Comparison of ENCODE assay signal across 1 cellular context in the genomic region with DNA sequence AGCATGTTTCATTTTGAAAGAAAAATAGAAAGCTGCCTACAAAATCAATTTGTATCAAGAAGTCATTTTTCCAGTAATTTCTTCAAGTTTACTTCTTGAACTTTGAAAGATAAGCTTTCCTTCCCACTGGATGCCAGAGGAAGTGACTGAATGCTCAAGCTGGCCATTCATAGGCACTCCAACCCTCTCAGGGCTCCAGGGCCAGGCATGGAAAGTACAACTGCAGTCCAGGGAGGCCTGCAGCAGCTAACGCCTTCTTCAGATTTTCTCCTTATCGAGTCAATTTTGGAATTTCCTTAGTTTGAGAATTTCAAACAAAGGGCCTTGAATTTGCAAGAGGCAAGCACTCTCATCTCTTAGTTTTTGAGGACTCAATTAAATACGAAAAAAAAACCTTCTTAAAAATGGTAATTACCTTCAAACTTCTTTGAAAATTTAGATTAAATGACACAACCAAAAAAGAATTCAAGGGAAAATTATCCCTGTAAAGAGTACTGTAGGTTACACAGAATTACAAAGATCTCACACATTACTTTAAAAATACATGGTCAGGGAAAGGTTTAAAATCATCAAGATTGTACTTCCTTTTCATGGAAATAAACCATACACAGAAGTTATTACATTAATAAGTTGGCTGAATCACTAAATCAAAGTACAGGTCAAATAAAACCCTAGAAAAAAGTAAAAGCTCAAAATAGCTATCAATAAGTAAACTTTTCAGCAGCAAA.
TF ChIP-seq lines count a peak whose summit lies in the region.

No MANE protein-coding gene starts in this region.

TF ChIP-seq in H1, 55 proteins besides CTCF, POLR2A, EP300 and RAD21 (continued from another document):
- TF ChIP-seq, protein P1, sequence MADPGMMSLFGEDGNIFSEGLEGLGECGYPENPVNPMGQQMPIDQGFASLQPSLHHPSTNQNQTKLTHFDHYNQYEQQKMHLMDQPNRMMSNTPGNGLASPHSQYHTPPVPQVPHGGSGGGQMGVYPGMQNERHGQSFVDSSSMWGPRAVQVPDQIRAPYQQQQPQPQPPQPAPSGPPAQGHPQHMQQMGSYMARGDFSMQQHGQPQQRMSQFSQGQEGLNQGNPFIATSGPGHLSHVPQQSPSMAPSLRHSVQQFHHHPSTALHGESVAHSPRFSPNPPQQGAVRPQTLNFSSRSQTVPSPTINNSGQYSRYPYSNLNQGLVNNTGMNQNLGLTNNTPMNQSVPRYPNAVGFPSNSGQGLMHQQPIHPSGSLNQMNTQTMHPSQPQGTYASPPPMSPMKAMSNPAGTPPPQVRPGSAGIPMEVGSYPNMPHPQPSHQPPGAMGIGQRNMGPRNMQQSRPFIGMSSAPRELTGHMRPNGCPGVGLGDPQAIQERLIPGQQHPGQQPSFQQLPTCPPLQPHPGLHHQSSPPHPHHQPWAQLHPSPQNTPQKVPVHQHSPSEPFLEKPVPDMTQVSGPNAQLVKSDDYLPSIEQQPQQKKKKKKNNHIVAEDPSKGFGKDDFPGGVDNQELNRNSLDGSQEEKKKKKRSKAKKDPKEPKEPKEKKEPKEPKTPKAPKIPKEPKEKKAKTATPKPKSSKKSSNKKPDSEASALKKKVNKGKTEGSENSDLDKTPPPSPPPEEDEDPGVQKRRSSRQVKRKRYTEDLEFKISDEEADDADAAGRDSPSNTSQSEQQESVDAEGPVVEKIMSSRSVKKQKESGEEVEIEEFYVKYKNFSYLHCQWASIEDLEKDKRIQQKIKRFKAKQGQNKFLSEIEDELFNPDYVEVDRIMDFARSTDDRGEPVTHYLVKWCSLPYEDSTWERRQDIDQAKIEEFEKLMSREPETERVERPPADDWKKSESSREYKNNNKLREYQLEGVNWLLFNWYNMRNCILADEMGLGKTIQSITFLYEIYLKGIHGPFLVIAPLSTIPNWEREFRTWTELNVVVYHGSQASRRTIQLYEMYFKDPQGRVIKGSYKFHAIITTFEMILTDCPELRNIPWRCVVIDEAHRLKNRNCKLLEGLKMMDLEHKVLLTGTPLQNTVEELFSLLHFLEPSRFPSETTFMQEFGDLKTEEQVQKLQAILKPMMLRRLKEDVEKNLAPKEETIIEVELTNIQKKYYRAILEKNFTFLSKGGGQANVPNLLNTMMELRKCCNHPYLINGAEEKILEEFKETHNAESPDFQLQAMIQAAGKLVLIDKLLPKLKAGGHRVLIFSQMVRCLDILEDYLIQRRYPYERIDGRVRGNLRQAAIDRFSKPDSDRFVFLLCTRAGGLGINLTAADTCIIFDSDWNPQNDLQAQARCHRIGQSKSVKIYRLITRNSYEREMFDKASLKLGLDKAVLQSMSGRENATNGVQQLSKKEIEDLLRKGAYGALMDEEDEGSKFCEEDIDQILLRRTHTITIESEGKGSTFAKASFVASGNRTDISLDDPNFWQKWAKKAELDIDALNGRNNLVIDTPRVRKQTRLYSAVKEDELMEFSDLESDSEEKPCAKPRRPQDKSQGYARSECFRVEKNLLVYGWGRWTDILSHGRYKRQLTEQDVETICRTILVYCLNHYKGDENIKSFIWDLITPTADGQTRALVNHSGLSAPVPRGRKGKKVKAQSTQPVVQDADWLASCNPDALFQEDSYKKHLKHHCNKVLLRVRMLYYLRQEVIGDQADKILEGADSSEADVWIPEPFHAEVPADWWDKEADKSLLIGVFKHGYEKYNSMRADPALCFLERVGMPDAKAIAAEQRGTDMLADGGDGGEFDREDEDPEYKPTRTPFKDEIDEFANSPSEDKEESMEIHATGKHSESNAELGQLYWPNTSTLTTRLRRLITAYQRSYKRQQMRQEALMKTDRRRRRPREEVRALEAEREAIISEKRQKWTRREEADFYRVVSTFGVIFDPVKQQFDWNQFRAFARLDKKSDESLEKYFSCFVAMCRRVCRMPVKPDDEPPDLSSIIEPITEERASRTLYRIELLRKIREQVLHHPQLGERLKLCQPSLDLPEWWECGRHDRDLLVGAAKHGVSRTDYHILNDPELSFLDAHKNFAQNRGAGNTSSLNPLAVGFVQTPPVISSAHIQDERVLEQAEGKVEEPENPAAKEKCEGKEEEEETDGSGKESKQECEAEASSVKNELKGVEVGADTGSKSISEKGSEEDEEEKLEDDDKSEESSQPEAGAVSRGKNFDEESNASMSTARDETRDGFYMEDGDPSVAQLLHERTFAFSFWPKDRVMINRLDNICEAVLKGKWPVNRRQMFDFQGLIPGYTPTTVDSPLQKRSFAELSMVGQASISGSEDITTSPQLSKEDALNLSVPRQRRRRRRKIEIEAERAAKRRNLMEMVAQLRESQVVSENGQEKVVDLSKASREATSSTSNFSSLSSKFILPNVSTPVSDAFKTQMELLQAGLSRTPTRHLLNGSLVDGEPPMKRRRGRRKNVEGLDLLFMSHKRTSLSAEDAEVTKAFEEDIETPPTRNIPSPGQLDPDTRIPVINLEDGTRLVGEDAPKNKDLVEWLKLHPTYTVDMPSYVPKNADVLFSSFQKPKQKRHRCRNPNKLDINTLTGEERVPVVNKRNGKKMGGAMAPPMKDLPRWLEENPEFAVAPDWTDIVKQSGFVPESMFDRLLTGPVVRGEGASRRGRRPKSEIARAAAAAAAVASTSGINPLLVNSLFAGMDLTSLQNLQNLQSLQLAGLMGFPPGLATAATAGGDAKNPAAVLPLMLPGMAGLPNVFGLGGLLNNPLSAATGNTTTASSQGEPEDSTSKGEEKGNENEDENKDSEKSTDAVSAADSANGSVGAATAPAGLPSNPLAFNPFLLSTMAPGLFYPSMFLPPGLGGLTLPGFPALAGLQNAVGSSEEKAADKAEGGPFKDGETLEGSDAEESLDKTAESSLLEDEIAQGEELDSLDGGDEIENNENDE (IDR thresholded peaks at IDR 0.05; ENCODE audit: insufficient replicate concordance, low read length), result no peak
- TF ChIP-seq SIN3A (conservative IDR thresholded peaks at IDR 0.05 in 1 of 2, IDR thresholded peaks at IDR 0.05 in 1 of 2; ENCODE audit: low read depth in 1 of 2, low read length in 2 of 2), result no peak
- no peak for TF ChIP-seq POU5F1 (IDR thresholded peaks at IDR 0.05; ENCODE audit: low read depth, low read length)
- no peak for TF ChIP-seq TAF7 (optimal IDR thresholded peaks at IDR 0.05; ENCODE audit: borderline replicate concordance, low read depth, low read length)
- TF ChIP-seq CREB1 (IDR thresholded peaks at IDR 0.05), result no peak
- no peak for TF ChIP-seq SAP30 (IDR thresholded peaks at IDR 0.05; ENCODE audit: insufficient read depth, insufficient replicate concordance, low read length)
- no peak for TF ChIP-seq CHD1 (IDR thresholded peaks at IDR 0.05; ENCODE audit: low read depth, low read length)
- TF ChIP-seq CBX5 (IDR thresholded peaks at IDR 0.05; ENCODE audit: low read depth, low read length), result no peak
- TF ChIP-seq KDM1A (IDR thresholded peaks at IDR 0.05; ENCODE audit: borderline replicate concordance, low read length), result no peak
- TF ChIP-seq CEBPB (IDR thresholded peaks at IDR 0.05; ENCODE audit: low read depth, low read length), result no peak
- TF ChIP-seq SRF (IDR thresholded peaks at IDR 0.05; ENCODE audit: low read depth, low read length), result no peak
- no peak for TF ChIP-seq HDAC6 (IDR thresholded peaks at IDR 0.05; ENCODE audit: low read depth, low read length)
